ENCODE assay signal across 16 cellular contexts in genomic region chr17:27477050-27477647, GRCh38. TPM values are rescaled to one million over a fixed set of nuclear protein-coding genes. Genes with fewer than 3 reads are reported as not detected.
DNase-seq lines count a peak whose midpoint lies in the region; ATAC-seq and TF ChIP-seq lines count a peak whose summit lies in the region.
"Had no signal": no experiment of that assay in that cellular context is flagged by ENCODE, and none has a peak within 500 bp of the region (broad histone marks: within the 10 kb centered on the region; RNA-seq: fewer than 3 reads in every experiment).

No MANE protein-coding gene starts in this region.

- peaks cover 96% of the 10 kb centered on the region for H3K4me1 Mint-ChIP-seq in activated T-cell treated with anti-CD3 and anti-CD28 coated beads, Interleukin-2, amount 50 U/mL, for 24 hours (ENCODE audit: low read depth)

- H3K36me3 Mint-ChIP-seq in activated T-cell treated with anti-CD3 and anti-CD28 coated beads, Interleukin-2, amount 50 U/mL, for 24 hours (ENCODE audit: low read depth) = peaks cover 27% of the 10 kb centered on the region

- no peak overlapping the region for H3K4me3 Mint-ChIP-seq in activated T-cell treated with anti-CD3 and anti-CD28 coated beads, Interleukin-2, amount 50 U/mL, for 24 hours
- H3K4me3 Mint-ChIP-seq: HFFc6 had no signal

- TF ChIP-seq CTCF in smooth muscle cell (IDR thresholded peaks at IDR 0.05; ENCODE audit: borderline replicate concordance, insufficient read depth, poor library complexity, severe bottlenecking) = no peak

- no peak overlapping the region for H3K4me3 ChIP-seq in smooth muscle cell
- H3K4me3 ChIP-seq: coronary artery, MG63 had no signal

- H3K79me2 ChIP-seq in smooth muscle cell (ENCODE audit: low read depth) = peaks cover 100% of the 10 kb centered on the region

- ATAC-seq in GM21786 (IDR thresholded peaks at IDR 0.05; ENCODE audit: unreplicated experiment) = peak; percentile 44

- no peaks in the 10 kb centered on the region for H3K27me3 Mint-ChIP-seq in activated T-cell treated with anti-CD3 and anti-CD28 coated beads, Interleukin-2, amount 50 U/mL, for 24 hours

- no peaks in the 10 kb centered on the region for H3K9me3 Mint-ChIP-seq in activated T-cell treated with anti-CD3 and anti-CD28 coated beads, Interleukin-2, amount 50 U/mL, for 24 hours
- H3K9me3 Mint-ChIP-seq: HFFc6 had no signal

- no peak overlapping the region for H3K9ac ChIP-seq in smooth muscle cell (ENCODE audit: low read depth)

- peaks cover 100% of the 10 kb centered on the region for H4K20me1 ChIP-seq in smooth muscle cell (ENCODE audit: low read depth)

- no peaks in the 10 kb centered on the region for H3K9me3 ChIP-seq in smooth muscle cell (replicated peaks; ENCODE audit: low read depth)
- H3K9me3 ChIP-seq: MG63 had no signal

- in situ Hi-C loops in KBM-7 (cut with MboI; ENCODE audit: low pct_unique_long_range_greater_than_20kb, low sequenced_read_pairs) = no loop called here

- H3K4me2 ChIP-seq in smooth muscle cell = peak overlapping the region; percentile 61

- peaks cover 13% of the 10 kb centered on the region for H3K4me1 ChIP-seq in smooth muscle cell (ENCODE audit: low read depth)

- no peaks in the 10 kb centered on the region for H3K27me3 ChIP-seq in smooth muscle cell (ENCODE audit: low read depth)
- H3K27me3 ChIP-seq: MG63 had no signal

- H3K27ac Mint-ChIP-seq in activated T-cell treated with anti-CD3 and anti-CD28 coated beads, Interleukin-2, amount 50 U/mL, for 24 hours = peak overlapping the region; percentile 78
- H3K27ac Mint-ChIP-seq: HFFc6 had no signal

- H3F3A ChIP-seq in smooth muscle cell (ENCODE audit: low read depth) = peaks cover 14% of the 10 kb centered on the region

- H3K36me3 ChIP-seq in smooth muscle cell (ENCODE audit: low read depth) = no peaks in the 10 kb centered on the region
- H3K36me3 ChIP-seq: MG63 had no signal

- WGBS in smooth muscle cell (ENCODE audit: low lambda C conversion rate) = 59% methylated on average over 6 of the region's 6 CpGs

- H3K27ac ChIP-seq in smooth muscle cell (ENCODE audit: low read depth) = peak overlapping the region; percentile 7
- H3K27ac ChIP-seq: coronary artery had no signal

- no peak for DNase-seq in activated T-cell treated with anti-CD3 and anti-CD28 coated beads, Interleukin-2, amount 50 U/mL, for 24 hours
- no peak for DNase-seq in activated T-cell treated with anti-CD3 and anti-CD28 coated beads, Interleukin-2, amount 50 U/mL, for 48 hours
- DNase-seq in OCI-M1 (lab: John Stamatoyannopoulos, UW) (peak; percentile 43), smooth muscle cell (lab: John Stamatoyannopoulos, UW; ENCODE audit: unreplicated experiment) (no peak), NCI-H2107 (lab: John Stamatoyannopoulos, UW) (no peak), KBM-7 (no peak)
- DNase-seq in stimulated activated CD8-positive, alpha-beta memory T cell treated with anti-CD3 and anti-CD28 coated beads, Interleukin-4, amount 100 ng/mL, for 48 hours = no peak
- DNase-seq: activated CD4-positive, CD25-positive, alpha-beta regulatory T cell; activated naive CD4-positive, alpha-beta T cell treated with Interleukin-2 at 50 U/mL for 16 hours; HFFc6; islet precursor cell; MG63; NCI-H510A; Right ventricle myocardium superior had no signal

- no peak overlapping the region for H2AFZ ChIP-seq in smooth muscle cell (ENCODE audit: low read depth)

RNA-seq across cellular contexts. Expression of gene KSR1, which starts 20.9 kb away (rescaled TPM):
- total RNA-seq in smooth muscle cell = 65.1 and 69.2 TPM in 2 replicates
- polyA plus RNA-seq in smooth muscle cell = 40.4 and 53.2 TPM in 2 replicates
